22 cellular contexts compared by ENCODE assay signal in genomic region chr1:4310396-4310923, GRCh38.
"Had no signal": no experiment of that assay in that cellular context is flagged by ENCODE, and none has a peak within 500 bp of the region (broad histone marks: within the 10 kb centered on the region; RNA-seq: fewer than 3 reads in every experiment).

No MANE protein-coding gene starts in this region.

- H3K4me3 ChIP-seq: cardiac muscle cell, SK-N-MC had no signal

- H3K27me3 ChIP-seq: brain microvascular endothelial cell, cardiac muscle cell had no signal

- DNase-seq: activated CD4-positive, alpha-beta T cell treated with anti-CD3 and anti-CD28 coated beads for 4 hours; activated CD4-positive, alpha-beta T cell treated with anti-CD3 and anti-CD28 coated beads, Interleukin-2, amount 50 U/mL, for 48 hours; activated CD8-positive, alpha-beta memory T cell treated with anti-CD3 and anti-CD28 coated beads, Interleukin-2, amount 10 ng/mL, durations not matched to agents 7 days and 5 days; activated gamma-delta T cell treated with Interleukin-2 at 50 U/mL for 16 hours; activated naive CD4-positive, alpha-beta T cell treated with anti-CD3 and anti-CD28 coated beads, Interleukin-2, amount 10 ng/mL, durations not matched to agents 7 days and 5 days; activated naive CD8-positive, alpha-beta T cell treated with anti-CD3 and anti-CD28 coated beads for 36 hours; activated T-cell treated with anti-CD3 and anti-CD28 coated beads, Interleukin-2, amount 50 U/mL, for 24 hours; brain microvascular endothelial cell; cerebellar nuclear complex; MM.1S; NCI-H1105; NCI-H1436; NCI-H1694 treated with DMSO at 0.1 percent for 48 hours; NCI-H2081; NCI-H510A treated with DMSO at 0.1 percent for 48 hours; NCI-H69; OCI-M1; RPMI8226; T-helper 1 cell; WERI-Rb-1 had no signal

- H3K27ac ChIP-seq: brain microvascular endothelial cell, cardiac muscle cell, SK-N-MC, WERI-Rb-1 had no signal

- H3K36me3 ChIP-seq: brain microvascular endothelial cell, cardiac muscle cell, WERI-Rb-1 had no signal
